8 cellular contexts compared by ENCODE assay signal in genomic region chr17:7916799-7917198, GRCh38. TPM values are rescaled to one million over a fixed set of nuclear protein-coding genes. Genes with fewer than 3 reads are reported as not detected.
DNase-seq lines count a peak whose midpoint lies in the region; ATAC-seq, FAIRE-seq and TF ChIP-seq lines count a peak whose summit lies in the region.

No MANE protein-coding gene starts in this region.

- H3K27ac Mint-ChIP-seq in activated CD8-positive, alpha-beta memory T cell treated with anti-CD3 and anti-CD28 coated beads, Interleukin-2, amount 10 ng/mL, durations not matched to agents 7 days and 5 days = peak overlapping the region; percentile 14
- peak overlapping the region; percentile 40 for H3K27ac Mint-ChIP-seq in activated naive CD8-positive, alpha-beta T cell treated with anti-CD3 and anti-CD28 coated beads for 36 hours

- no peaks in the 10 kb centered on the region for H3K9me3 Mint-ChIP-seq in activated CD8-positive, alpha-beta memory T cell treated with anti-CD3 and anti-CD28 coated beads, Interleukin-2, amount 10 ng/mL, durations not matched to agents 7 days and 5 days (ENCODE audit: low read depth)
- H3K9me3 Mint-ChIP-seq in activated naive CD8-positive, alpha-beta T cell treated with anti-CD3 and anti-CD28 coated beads for 36 hours = no peaks in the 10 kb centered on the region

- H3K4me3 Mint-ChIP-seq in activated CD8-positive, alpha-beta memory T cell treated with anti-CD3 and anti-CD28 coated beads, Interleukin-2, amount 10 ng/mL, durations not matched to agents 7 days and 5 days = peak overlapping the region; percentile 87
- peak overlapping the region; percentile 57 for H3K4me3 Mint-ChIP-seq in activated naive CD8-positive, alpha-beta T cell treated with anti-CD3 and anti-CD28 coated beads for 36 hours

- no peaks in the 10 kb centered on the region for H3K27me3 Mint-ChIP-seq in activated CD8-positive, alpha-beta memory T cell treated with anti-CD3 and anti-CD28 coated beads, Interleukin-2, amount 10 ng/mL, durations not matched to agents 7 days and 5 days
- no peaks in the 10 kb centered on the region for H3K27me3 Mint-ChIP-seq in activated naive CD8-positive, alpha-beta T cell treated with anti-CD3 and anti-CD28 coated beads for 36 hours

- H3K36me3 ChIP-seq in keratinocyte (ENCODE audit: control insufficient read depth in 2 of 2, extremely low read depth in 1 of 2, insufficient read depth in 2 of 2, low read length in 2 of 2) (peaks cover 2 to 6% of the 10 kb centered on the region in 2 experiments), thoracic aorta (no peaks in the 10 kb centered on the region)

- peak; percentile 34 for FAIRE-seq in keratinocyte (lab: Jason Lieb, UNC)

- peaks cover 28% of the 10 kb centered on the region for H3K4me1 Mint-ChIP-seq in activated CD8-positive, alpha-beta memory T cell treated with anti-CD3 and anti-CD28 coated beads, Interleukin-2, amount 10 ng/mL, durations not matched to agents 7 days and 5 days
- peaks cover 24% of the 10 kb centered on the region for H3K4me1 Mint-ChIP-seq in activated naive CD8-positive, alpha-beta T cell treated with anti-CD3 and anti-CD28 coated beads for 36 hours

- no peak for ATAC-seq in activated CD8-positive, alpha-beta memory T cell treated with anti-CD3 and anti-CD28 coated beads, Interleukin-2, amount 10 ng/mL, durations not matched to agents 7 days and 5 days
- no peak for ATAC-seq in thoracic aorta (ENCODE audit: insufficient number of reproducible peaks, low FRiP score, low read depth)
- ATAC-seq in activated CD4-positive, CD25-positive, alpha-beta regulatory T cell treated with anti-CD3 and anti-CD28 coated beads, Interleukin-2, amount 50 U/mL, for 24 hours = no peak

- H3K9me3 ChIP-seq in keratinocyte (ENCODE audit: control insufficient read depth, low read depth, low read length) (no peaks in the 10 kb centered on the region), thoracic aorta (no peaks in the 10 kb centered on the region)

- TF ChIP-seq CTCF in keratinocyte (optimal IDR thresholded peaks at IDR 0.05 in 1 of 3, IDR thresholded peaks at IDR 0.05 in 1 of 3, conservative IDR thresholded peaks at IDR 0.05 in 1 of 3; ENCODE audit: extremely low read depth in 1 of 3, insufficient read depth in 2 of 3, low read length in 3 of 3) (no peak), thoracic aorta (IDR thresholded peaks at IDR 0.05) (no peak)

- DNase-seq in activated CD8-positive, alpha-beta memory T cell treated with anti-CD3 and anti-CD28 coated beads, Interleukin-2, amount 10 ng/mL, durations not matched to agents 7 days and 5 days = no peak
- DNase-seq in activated CD8-positive, alpha-beta memory T cell treated with anti-CD3 and anti-CD28 coated beads, Interleukin-2, amount 50 U/mL, for 4 hours = no peak
- DNase-seq in activated naive CD8-positive, alpha-beta T cell treated with anti-CD3 and anti-CD28 coated beads for 36 hours = no peak
- DNase-seq in keratinocyte (ENCODE audit: low read depth, low spot score) (no peak), thoracic aorta (ENCODE audit: low spot score) (no peak), NCI-H510A treated with DMSO at 0.1 percent for 48 hours (lab: John Stamatoyannopoulos, UW) (no peak), NCI-H1694 (lab: John Stamatoyannopoulos, UW) (no peak)

- no peak overlapping the region for H3K4me3 ChIP-seq in keratinocyte (ENCODE audit: control insufficient read depth in 2 of 3, extremely low read depth in 1 of 3, insufficient read depth in 2 of 3, low read depth in 1 of 3, low read length in 3 of 3)
- peak overlapping the region; percentile 77 for H3K4me3 ChIP-seq in thoracic aorta

- peaks cover 23% of the 10 kb centered on the region for H3K4me1 ChIP-seq in keratinocyte (ENCODE audit: control insufficient read depth, extremely low read depth, insufficient read depth, low read length)
- peaks cover 6 to 19% of the 10 kb centered on the region in 2 donors for H3K4me1 ChIP-seq in thoracic aorta (ENCODE audit: control insufficient read depth in 1 of 2, low read depth in 2 of 2)

- H3K36me3 Mint-ChIP-seq in activated CD8-positive, alpha-beta memory T cell treated with anti-CD3 and anti-CD28 coated beads, Interleukin-2, amount 10 ng/mL, durations not matched to agents 7 days and 5 days = peaks cover 2% of the 10 kb centered on the region
- H3K36me3 Mint-ChIP-seq in activated naive CD8-positive, alpha-beta T cell treated with anti-CD3 and anti-CD28 coated beads for 36 hours = peaks cover 8% of the 10 kb centered on the region

- H3K9ac ChIP-seq in keratinocyte (ENCODE audit: control insufficient read depth, extremely low read depth, insufficient read depth, low read length) = peak overlapping the region; percentile 80

- CTCF ChIA-PET in activated CD8-positive, alpha-beta memory T cell treated with anti-CD3 and anti-CD28 coated beads, Interleukin-2, amount 10 ng/mL, durations not matched to agents 7 days and 5 days (lab: Charles Lee) = interaction anchor here (0.8 to 15.4 kb wide), 13 partner anchors 10 to 177 kb away, joined by 3 to 312 read pairs (median 6); partner anchors contain the start of genes CNTROB, KCNAB3, NAA38 and TRAPPC1

- H3K27ac ChIP-seq in keratinocyte (ENCODE audit: control insufficient read depth, insufficient read depth, low read length) (peak overlapping the region; percentile 87), thoracic aorta (peak overlapping the region; percentile 90 to 94)

- no peak overlapping the region for H2AFZ ChIP-seq in keratinocyte (ENCODE audit: control insufficient read depth, low read length)

- dilution Hi-C loops in keratinocyte (cut with MboI; ENCODE audit: extremely low pct_ligation_motif_present, low sequenced_read_pairs) = no loop called here

- H4K20me1 ChIP-seq in keratinocyte (ENCODE audit: control insufficient read depth, extremely low read depth, insufficient read depth, low read length) = no peaks in the 10 kb centered on the region

- peak overlapping the region; percentile 97 for H3K4me2 ChIP-seq in keratinocyte (ENCODE audit: control insufficient read depth, extremely low read depth, insufficient read depth, low read depth, low read length)

- H3K27me3 ChIP-seq in keratinocyte (ENCODE audit: control insufficient read depth, extremely low read depth, insufficient read depth, low read length) = no peaks in the 10 kb centered on the region
- H3K27me3 ChIP-seq in thoracic aorta (replicated peaks; ENCODE audit: insufficient read depth) = no peaks in the 10 kb centered on the region

- H3K9me1 ChIP-seq in keratinocyte (ENCODE audit: control insufficient read depth, extremely low read depth, insufficient read depth, low read length) = no peaks in the 10 kb centered on the region

- H3K79me2 ChIP-seq in keratinocyte (ENCODE audit: control insufficient read depth, insufficient read depth, low read length) = no peaks in the 10 kb centered on the region

RNA-seq across cellular contexts. Expression of gene RNF227, which starts 0.7 kb away (rescaled TPM):
- 1 to 10 TPM; 2.8 to 3.9 TPM for total RNA-seq in activated CD8-positive, alpha-beta memory T cell treated with anti-CD3 and anti-CD28 coated beads, Interleukin-2, amount 10 ng/mL, durations not matched to agents 7 days and 5 days
- 1 to 10 TPM; 4.0 to 4.1 TPM for total RNA-seq in activated naive CD8-positive, alpha-beta T cell treated with anti-CD3 and anti-CD28 coated beads for 36 hours
- 3.4 to 5.7 TPM (median 3.6 TPM) in 3 replicates for polyA plus RNA-seq in keratinocyte
- 4.3 TPM for polyA plus RNA-seq in keratinocyte (2011; ENCODE audit: low read depth)
- polyA plus RNA-seq in keratinocyte (2011; cell fraction: cytosol; rRNA removed) = 3.4 TPM in 2 replicates
- 6.7 and 7.2 TPM in 2 replicates for polyA plus RNA-seq in keratinocyte (2011; cell fraction: nucleus; rRNA removed)
- polyA plus RNA-seq in keratinocyte (2012; ENCODE audit: low replicate concordance) = 1.6 and 15.6 TPM in 2 replicates
- 1.3 to 2.1 TPM in 2 of 3 replicates, not detected in the other for polyA minus RNA-seq in keratinocyte
- polyA minus RNA-seq in keratinocyte (2011; cell fraction: cytosol; rRNA and poly(A)+ RNA removed) = 2.5 TPM
- polyA minus RNA-seq in keratinocyte (2011; cell fraction: nucleus; rRNA and poly(A)+ RNA removed) = 1.5 and 2.9 TPM in 2 replicates
- total RNA-seq in thoracic aorta = 1 to 10 TPM; 3.3 to 5.4 TPM

RNA-seq across cellular contexts. Expression of gene KCNAB3, which starts 12.9 kb away (rescaled TPM):
- 1 to 10 TPM; 6.6 to 6.7 TPM for total RNA-seq in activated CD8-positive, alpha-beta memory T cell treated with anti-CD3 and anti-CD28 coated beads, Interleukin-2, amount 10 ng/mL, durations not matched to agents 7 days and 5 days
- total RNA-seq in activated naive CD8-positive, alpha-beta T cell treated with anti-CD3 and anti-CD28 coated beads for 36 hours = 1 to 10 TPM; 7.5 to 8.4 TPM
- polyA plus RNA-seq in keratinocyte = 2.0 to 2.5 TPM (median 2.2 TPM) in 3 replicates
- polyA plus RNA-seq in keratinocyte (2011; ENCODE audit: low read depth) = 1.1 TPM
- 0.13 and 0.27 TPM in 2 replicates for polyA plus RNA-seq in keratinocyte (2011; cell fraction: cytosol; rRNA removed)
- polyA plus RNA-seq in keratinocyte (2011; cell fraction: nucleus; rRNA removed) = 17.3 and 18.3 TPM in 2 replicates
- 1.2 and 1.3 TPM in 2 replicates for polyA plus RNA-seq in keratinocyte (2012; ENCODE audit: low replicate concordance)
- polyA minus RNA-seq in keratinocyte = 0.66 to 1.9 TPM (median 0.99 TPM) in 3 replicates
- not detected for polyA minus RNA-seq in keratinocyte (2011; cell fraction: cytosol; rRNA and poly(A)+ RNA removed)
- polyA minus RNA-seq in keratinocyte (2011; cell fraction: nucleus; rRNA and poly(A)+ RNA removed) = 2.2 and 2.8 TPM in 2 replicates
- total RNA-seq in thoracic aorta = not detected

RNA-seq across cellular contexts. Expression of gene TRAPPC1, which starts 14.9 kb away (rescaled TPM):
- total RNA-seq in activated CD8-positive, alpha-beta memory T cell treated with anti-CD3 and anti-CD28 coated beads, Interleukin-2, amount 10 ng/mL, durations not matched to agents 7 days and 5 days = 100 to 1,000 TPM; 216 to 245 TPM
- total RNA-seq in activated naive CD8-positive, alpha-beta T cell treated with anti-CD3 and anti-CD28 coated beads for 36 hours = 100 to 1,000 TPM; 131 to 143 TPM
- polyA plus RNA-seq in keratinocyte = 108 to 396 TPM (median 128 TPM) in 3 replicates
- polyA plus RNA-seq in keratinocyte (2011; ENCODE audit: low read depth) = 38.3 TPM
- 329 and 422 TPM in 2 replicates for polyA plus RNA-seq in keratinocyte (2011; cell fraction: cytosol; rRNA removed)
- 115 and 122 TPM in 2 replicates for polyA plus RNA-seq in keratinocyte (2011; cell fraction: nucleus; rRNA removed)
- polyA plus RNA-seq in keratinocyte (2012; ENCODE audit: low replicate concordance) = 190 and 276 TPM in 2 replicates
- polyA minus RNA-seq in keratinocyte = 161 to 257 TPM (median 217 TPM) in 3 replicates
- polyA minus RNA-seq in keratinocyte (2011; cell fraction: cytosol; rRNA and poly(A)+ RNA removed) = 191 TPM
- polyA minus RNA-seq in keratinocyte (2011; cell fraction: nucleus; rRNA and poly(A)+ RNA removed) = 38.1 and 71.9 TPM in 2 replicates
- total RNA-seq in thoracic aorta = 10 to 100 TPM; 14.6 to 36.1 TPM

RNA-seq across cellular contexts. Expression of gene CNTROB, which starts 15.2 kb away (rescaled TPM):
- total RNA-seq in activated CD8-positive, alpha-beta memory T cell treated with anti-CD3 and anti-CD28 coated beads, Interleukin-2, amount 10 ng/mL, durations not matched to agents 7 days and 5 days = 10 to 100 TPM; 56.8 to 69.2 TPM
- 10 to 100 TPM; 45.3 to 45.7 TPM for total RNA-seq in activated naive CD8-positive, alpha-beta T cell treated with anti-CD3 and anti-CD28 coated beads for 36 hours
- polyA plus RNA-seq in keratinocyte = 17.4 to 20.5 TPM (median 17.4 TPM) in 3 replicates
- polyA plus RNA-seq in keratinocyte (2011; ENCODE audit: low read depth) = 14.3 TPM
- 11.0 and 12.7 TPM in 2 replicates for polyA plus RNA-seq in keratinocyte (2011; cell fraction: cytosol; rRNA removed)
- polyA plus RNA-seq in keratinocyte (2011; cell fraction: nucleus; rRNA removed) = 63.2 and 66.1 TPM in 2 replicates
- 16.1 and 17.1 TPM in 2 replicates for polyA plus RNA-seq in keratinocyte (2012; ENCODE audit: low replicate concordance)
- 18.7 to 28.8 TPM (median 23.0 TPM) in 3 replicates for polyA minus RNA-seq in keratinocyte
- 12.9 TPM for polyA minus RNA-seq in keratinocyte (2011; cell fraction: cytosol; rRNA and poly(A)+ RNA removed)
- 17.4 and 17.8 TPM in 2 replicates for polyA minus RNA-seq in keratinocyte (2011; cell fraction: nucleus; rRNA and poly(A)+ RNA removed)
- 10 to 100 TPM; 11.2 to 42.9 TPM for total RNA-seq in thoracic aorta

RNA-seq across cellular contexts. Expression of gene CHD3, which starts 28.2 kb away (rescaled TPM):
- 100 to 1,000 TPM; 139 to 147 TPM for total RNA-seq in activated CD8-positive, alpha-beta memory T cell treated with anti-CD3 and anti-CD28 coated beads, Interleukin-2, amount 10 ng/mL, durations not matched to agents 7 days and 5 days
- total RNA-seq in activated naive CD8-positive, alpha-beta T cell treated with anti-CD3 and anti-CD28 coated beads for 36 hours = 100 to 1,000 TPM; 123 to 129 TPM
- polyA plus RNA-seq in keratinocyte = 27.8 to 30.1 TPM (median 28.1 TPM) in 3 replicates
- 19.1 TPM for polyA plus RNA-seq in keratinocyte (2011; ENCODE audit: low read depth)
- polyA plus RNA-seq in keratinocyte (2011; cell fraction: cytosol; rRNA removed) = 21.7 and 36.9 TPM in 2 replicates
- 110 and 113 TPM in 2 replicates for polyA plus RNA-seq in keratinocyte (2011; cell fraction: nucleus; rRNA removed)
- polyA plus RNA-seq in keratinocyte (2012; ENCODE audit: low replicate concordance) = 21.0 and 81.2 TPM in 2 replicates
- polyA minus RNA-seq in keratinocyte = 51.0 to 122 TPM (median 65.2 TPM) in 3 replicates
- polyA minus RNA-seq in keratinocyte (2011; cell fraction: cytosol; rRNA and poly(A)+ RNA removed) = 83.5 TPM
- 50.3 and 60.0 TPM in 2 replicates for polyA minus RNA-seq in keratinocyte (2011; cell fraction: nucleus; rRNA and poly(A)+ RNA removed)
- total RNA-seq in thoracic aorta = 100 to 1,000 TPM in 1 of 2 donors, 10 to 100 TPM in 1; 80.6 to 171 TPM

Comparison
In these comparisons a context has a peak if more than half of its experiments do, and no peak if none do; other contexts are left out.
1. RNA of gene KCNAB3, which starts 12.9 kb away (total RNA-seq): 7.5 to 8.4 TPM in activated naive CD8-positive, alpha-beta T cell treated with anti-CD3 and anti-CD28 coated beads for 36 hours and 6.6 to 6.7 TPM in activated CD8-positive, alpha-beta memory T cell treated with anti-CD3 and anti-CD28 coated beads, Interleukin-2, amount 10 ng/mL, durations not matched to agents 7 days and 5 days; not detected in thoracic aorta; every median in the first group is over 4 times any median in the second.